Comparison of ENCODE assay signal across 1 cellular context in genomic region chr21:37463083-37463780, GRCh38.
TF ChIP-seq lines count a peak whose summit lies in the region.

No MANE protein-coding gene starts in this region.

TF ChIP-seq in liver, 16 proteins besides CTCF, POLR2A, EP300 and RAD21 (continued from another document):
- no peak for TF ChIP-seq ATF3 (IDR thresholded peaks at IDR 0.05)
- TF ChIP-seq EGR1 (IDR thresholded peaks at IDR 0.05; ENCODE audit: low read depth in 2 of 2) = no peak
- peak; percentile 15 for TF ChIP-seq HNF4G (IDR thresholded peaks at IDR 0.05)
